Comparison of ENCODE assay signal across 1 cellular context in genomic region chr12:236445-236844, GRCh38.
TF ChIP-seq lines count a peak whose summit lies in the region.

No MANE protein-coding gene starts in this region.

TF ChIP-seq in liver, 16 proteins besides CTCF, POLR2A, EP300 and RAD21 (continued from another document):
- TF ChIP-seq, protein P1, sequence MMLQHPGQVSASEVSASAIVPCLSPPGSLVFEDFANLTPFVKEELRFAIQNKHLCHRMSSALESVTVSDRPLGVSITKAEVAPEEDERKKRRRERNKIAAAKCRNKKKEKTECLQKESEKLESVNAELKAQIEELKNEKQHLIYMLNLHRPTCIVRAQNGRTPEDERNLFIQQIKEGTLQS (IDR thresholded peaks at IDR 0.05), result no peak
- TF ChIP-seq NR2F2 (IDR thresholded peaks at IDR 0.05) (no peak), HNF4G (IDR thresholded peaks at IDR 0.05) (no peak), TAF1 (conservative IDR thresholded peaks at IDR 0.05) (no peak), FOXA1 (IDR thresholded peaks at IDR 0.05) (no peak)
- TF ChIP-seq, protein P2, sequence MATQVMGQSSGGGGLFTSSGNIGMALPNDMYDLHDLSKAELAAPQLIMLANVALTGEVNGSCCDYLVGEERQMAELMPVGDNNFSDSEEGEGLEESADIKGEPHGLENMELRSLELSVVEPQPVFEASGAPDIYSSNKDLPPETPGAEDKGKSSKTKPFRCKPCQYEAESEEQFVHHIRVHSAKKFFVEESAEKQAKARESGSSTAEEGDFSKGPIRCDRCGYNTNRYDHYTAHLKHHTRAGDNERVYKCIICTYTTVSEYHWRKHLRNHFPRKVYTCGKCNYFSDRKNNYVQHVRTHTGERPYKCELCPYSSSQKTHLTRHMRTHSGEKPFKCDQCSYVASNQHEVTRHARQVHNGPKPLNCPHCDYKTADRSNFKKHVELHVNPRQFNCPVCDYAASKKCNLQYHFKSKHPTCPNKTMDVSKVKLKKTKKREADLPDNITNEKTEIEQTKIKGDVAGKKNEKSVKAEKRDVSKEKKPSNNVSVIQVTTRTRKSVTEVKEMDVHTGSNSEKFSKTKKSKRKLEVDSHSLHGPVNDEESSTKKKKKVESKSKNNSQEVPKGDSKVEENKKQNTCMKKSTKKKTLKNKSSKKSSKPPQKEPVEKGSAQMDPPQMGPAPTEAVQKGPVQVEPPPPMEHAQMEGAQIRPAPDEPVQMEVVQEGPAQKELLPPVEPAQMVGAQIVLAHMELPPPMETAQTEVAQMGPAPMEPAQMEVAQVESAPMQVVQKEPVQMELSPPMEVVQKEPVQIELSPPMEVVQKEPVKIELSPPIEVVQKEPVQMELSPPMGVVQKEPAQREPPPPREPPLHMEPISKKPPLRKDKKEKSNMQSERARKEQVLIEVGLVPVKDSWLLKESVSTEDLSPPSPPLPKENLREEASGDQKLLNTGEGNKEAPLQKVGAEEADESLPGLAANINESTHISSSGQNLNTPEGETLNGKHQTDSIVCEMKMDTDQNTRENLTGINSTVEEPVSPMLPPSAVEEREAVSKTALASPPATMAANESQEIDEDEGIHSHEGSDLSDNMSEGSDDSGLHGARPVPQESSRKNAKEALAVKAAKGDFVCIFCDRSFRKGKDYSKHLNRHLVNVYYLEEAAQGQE (IDR thresholded peaks at IDR 0.05), result no peak
